9 cellular contexts compared by ENCODE assay signal in genomic region chr20:41177636-41178035, GRCh38. TPM values are rescaled to one million over a fixed set of nuclear protein-coding genes. Genes with fewer than 3 reads are reported as not detected.
DNase-seq lines count a peak whose midpoint lies in the region; ATAC-seq and TF ChIP-seq lines count a peak whose summit lies in the region.
"Had no signal": no experiment of that assay in that cellular context is flagged by ENCODE, and none has a peak within 500 bp of the region (broad histone marks: within the 10 kb centered on the region; RNA-seq: fewer than 3 reads in every experiment).

No MANE protein-coding gene starts in this region.

- H3K9me2 ChIP-seq in GM23248 (ENCODE audit: insufficient read depth) (no peaks in the 10 kb centered on the region), MM.1S (replicated peaks; ENCODE audit: insufficient read depth, low read length) (no peaks in the 10 kb centered on the region)

- H3K9ac ChIP-seq in GM23248, result peak overlapping the region; percentile 72
- H3K9ac ChIP-seq in skeletal muscle satellite cell (ENCODE audit: low read depth, low read length), result peak overlapping the region; percentile 79
- H3K9ac ChIP-seq in MM.1S (ENCODE audit: low read length), result no peak overlapping the region

- no peaks in the 10 kb centered on the region for H3K27me3 ChIP-seq in GM23248 (replicated peaks; ENCODE audit: insufficient read depth)
- H3K27me3 ChIP-seq in skeletal muscle satellite cell (ENCODE audit: control insufficient read depth, insufficient read depth, low read length), result no peaks in the 10 kb centered on the region
- H3K27me3 ChIP-seq in MM.1S (replicated peaks; ENCODE audit: insufficient read depth, low read length), result no peaks in the 10 kb centered on the region

- peak; percentile 97 for DNase-seq in GM23248
- DNase-seq in activated CD4-positive, alpha-beta memory T cell treated with anti-CD3 and anti-CD28 coated beads, Interleukin-2, amount 10 ng/mL, durations not matched to agents 7 days and 5 days, result peak; percentile 14
- DNase-seq in Right ventricle myocardium superior, result peak; percentile 64
- no peak for DNase-seq in cerebellum (ENCODE audit: low spot score)
- DNase-seq in MM.1S, result no peak
- DNase-seq: activated CD4-positive, alpha-beta T cell treated with anti-CD3 and anti-CD28 coated beads for 4 hours had no signal

- no peak overlapping the region for H3K27ac Mint-ChIP-seq in activated CD4-positive, alpha-beta memory T cell treated with anti-CD3 and anti-CD28 coated beads, Interleukin-2, amount 10 ng/mL, durations not matched to agents 7 days and 5 days

- 0% methylated on average over 2 of the region's 2 CpGs for WGBS in GM23248 (ENCODE audit: low coverage in 1 of 2, low lambda C conversion rate in 2 of 2, missing lambda C conversion rate in 2 of 2), 2 experiments

- H3K79me2 ChIP-seq in GM23248 (ENCODE audit: insufficient read depth) (peaks cover 47% of the 10 kb centered on the region), MM.1S (ENCODE audit: low read length) (no peaks in the 10 kb centered on the region)

- intact Hi-C loops in Right ventricle myocardium superior (cut with DNase I), result no loop called here

- no peak for TF ChIP-seq CTCF in MM.1S (IDR thresholded peaks at IDR 0.05; ENCODE audit: low read length)

- H3K4me3 ChIP-seq in GM23248 (peak overlapping the region; percentile 39; the same call in 1 of the 2 replicates), skeletal muscle satellite cell (ENCODE audit: low read length) (peak overlapping the region; percentile 7), MM.1S (ENCODE audit: low read length) (no peak overlapping the region)

- peaks cover 20% of the 10 kb centered on the region for H3K4me1 Mint-ChIP-seq in activated CD4-positive, alpha-beta memory T cell treated with anti-CD3 and anti-CD28 coated beads, Interleukin-2, amount 10 ng/mL, durations not matched to agents 7 days and 5 days

- H4K20me1 ChIP-seq in GM23248 (ENCODE audit: insufficient read depth) (no peaks in the 10 kb centered on the region), MM.1S (ENCODE audit: insufficient read depth, low read length) (no peaks in the 10 kb centered on the region)

- H3K4me3 Mint-ChIP-seq in activated CD4-positive, alpha-beta memory T cell treated with anti-CD3 and anti-CD28 coated beads, Interleukin-2, amount 10 ng/mL, durations not matched to agents 7 days and 5 days, result no peak overlapping the region

- POLR2A ChIA-PET in activated CD4-positive, alpha-beta memory T cell treated with anti-CD3 and anti-CD28 coated beads, Interleukin-2, amount 10 ng/mL, durations not matched to agents 7 days and 5 days (lab: Charles Lee), result interaction anchor here (1.2 kb wide), 1 partner anchor 20 kb away, joined by 4 read pairs; no protein-coding TSS in a partner anchor

- no peaks in the 10 kb centered on the region for H3K9me3 Mint-ChIP-seq in activated CD4-positive, alpha-beta memory T cell treated with anti-CD3 and anti-CD28 coated beads, Interleukin-2, amount 10 ng/mL, durations not matched to agents 7 days and 5 days

- H3F3A ChIP-seq in GM23248 (ENCODE audit: insufficient read depth) (peaks cover 23% of the 10 kb centered on the region), MM.1S (ENCODE audit: insufficient read depth, low read length) (0 out of 2 replicates have a peak, but pooled peaks cover 3% of the 10 kb centered on the region)

- in situ Hi-C loops in GM23248 (cut with MboI), result loop anchor here (10.0 kb wide), 1 partner anchor 167 kb away; the partner anchor contains the start of gene LPIN3

- H3K36me3 Mint-ChIP-seq in activated CD4-positive, alpha-beta memory T cell treated with anti-CD3 and anti-CD28 coated beads, Interleukin-2, amount 10 ng/mL, durations not matched to agents 7 days and 5 days (ENCODE audit: low read depth), result peaks cover 57% of the 10 kb centered on the region

- H3K4me1 ChIP-seq in GM23248 (ENCODE audit: insufficient read depth) (peaks cover 43% of the 10 kb centered on the region), skeletal muscle satellite cell (ENCODE audit: control insufficient read depth, insufficient read depth, low read length) (peaks cover 61% of the 10 kb centered on the region), MM.1S (ENCODE audit: low read length) (no peaks in the 10 kb centered on the region)

- H2AFZ ChIP-seq in GM23248 (no peak overlapping the region), MM.1S (ENCODE audit: low read length) (no peak overlapping the region)

- no peaks in the 10 kb centered on the region for H3K36me3 ChIP-seq in GM23248 (ENCODE audit: low read depth)
- peaks cover 70% of the 10 kb centered on the region for H3K36me3 ChIP-seq in skeletal muscle satellite cell (ENCODE audit: insufficient read depth, low read length)
- H3K36me3 ChIP-seq in MM.1S (replicated peaks; ENCODE audit: insufficient read depth, low read length), result peaks cover 8% of the 10 kb centered on the region; the same call in 1 of the 2 replicates

- H3K9me3 ChIP-seq in GM23248 (ENCODE audit: low read depth) (no peaks in the 10 kb centered on the region), skeletal muscle satellite cell (replicated peaks; ENCODE audit: low read length) (no peaks in the 10 kb centered on the region), MM.1S (replicated peaks; ENCODE audit: insufficient read depth, low read length) (no peaks in the 10 kb centered on the region)

- H3K4me2 ChIP-seq in GM23248 (ENCODE audit: unreplicated experiment) (peak overlapping the region; percentile 61), skeletal muscle satellite cell (ENCODE audit: low read length) (peak overlapping the region; percentile 56), MM.1S (ENCODE audit: low read depth, low read length) (no peak overlapping the region)

- H3K27ac ChIP-seq in GM23248, result peak overlapping the region; percentile 86
- no peak overlapping the region for H3K27ac ChIP-seq in MM.1S (ENCODE audit: low read length)

- peak; percentile 33 for ATAC-seq in Right ventricle myocardium superior (ENCODE audit: poor library complexity)
- no peak for ATAC-seq in GM21528 (IDR thresholded peaks at IDR 0.05; ENCODE audit: low FRiP score, unreplicated experiment)
- no peak for ATAC-seq in HG03108 (IDR thresholded peaks at IDR 0.05; ENCODE audit: unreplicated experiment)

- CTCF ChIA-PET in activated CD4-positive, alpha-beta memory T cell treated with anti-CD3 and anti-CD28 coated beads, Interleukin-2, amount 10 ng/mL, durations not matched to agents 7 days and 5 days (lab: Charles Lee), result no interaction called here

- no peaks in the 10 kb centered on the region for H3K27me3 Mint-ChIP-seq in activated CD4-positive, alpha-beta memory T cell treated with anti-CD3 and anti-CD28 coated beads, Interleukin-2, amount 10 ng/mL, durations not matched to agents 7 days and 5 days

RNA-seq across cellular contexts. Expression of gene PLCG1, which starts 40.3 kb away (rescaled TPM):
- total RNA-seq in GM23248 (2014; rRNA removed; shearing (Covaris generic)), result 29.8 and 32.6 TPM in 2 replicates
- 4.8 and 8.3 TPM in 2 replicates for polyA plus RNA-seq in GM23248 (2016; fragmentation: Nextera tagmentation; extraction: Ambion mirVana)
- 100 to 1,000 TPM; 267 to 286 TPM for total RNA-seq in activated CD4-positive, alpha-beta memory T cell treated with anti-CD3 and anti-CD28 coated beads, Interleukin-2, amount 10 ng/mL, durations not matched to agents 7 days and 5 days
- 45.0 TPM for total RNA-seq in Right ventricle myocardium superior
- 31.2 and 43.9 TPM in 2 replicates for total RNA-seq in skeletal muscle satellite cell (2012; rRNA removed)
- total RNA-seq in cerebellum, result 131 TPM

Comparison
In these comparisons a context has a peak if more than half of its experiments do, and no peak if none do; other contexts are left out.
1. DNase-seq: peak in GM23248 (single experiment), activated CD4-positive, alpha-beta memory T cell treated with anti-CD3 and anti-CD28 coated beads, Interleukin-2, amount 10 ng/mL, durations not matched to agents 7 days and 5 days (single experiment) and Right ventricle myocardium superior (single experiment); none in cerebellum (single experiment) and MM.1S (single experiment).